Comparison of ENCODE assay signal across 21 cellular contexts in genomic region chr1:89322402-89322801, GRCh38. TPM values are rescaled to one million over a fixed set of nuclear protein-coding genes. Genes with fewer than 3 reads are reported as not detected.
"Had no signal": no experiment of that assay in that cellular context is flagged by ENCODE, and none has a peak within 500 bp of the region (broad histone marks: within the 10 kb centered on the region; RNA-seq: fewer than 3 reads in every experiment).

No MANE protein-coding gene starts in this region.

- H3K36me3 ChIP-seq: SJCRH30 had no signal

- H3K4me3 ChIP-seq: K562, SJCRH30 had no signal

- H3K9me3 ChIP-seq: SJCRH30 had no signal

- H3K4me1 ChIP-seq: SJCRH30 had no signal

- H3K27ac ChIP-seq: KMS-11, SJCRH30 had no signal

- H3K27me3 ChIP-seq: SJCRH30 had no signal

- DNase-seq: Kasumi-1, MM.1S, NCI-H1105, NCI-H1417, NCI-H1436 treated with DMSO at 0.1 percent for 48 hours, NCI-H1694, NCI-H187 treated with DMSO at 0.1 percent for 48 hours, NCI-H2029 treated with DMSO at 0.1 percent for 48 hours, NCI-H2171 treated with DMSO at 0.1 percent for 48 hours, NCI-H345, NCI-H446 treated with DMSO at 0.1 percent for 48 hours, NCI-H510A treated with DMSO at 0.1 percent for 48 hours, NCI-H526, RPMI8226, SHP77 treated with DMSO at 0.1 percent for 48 hours, SJCRH30 had no signal

- ATAC-seq: HepG2, K562, SK-N-SH treated with all-trans-retinoic acid at 6 μM for 48 hours had no signal

RNA-seq across cellular contexts. Expression of gene GBP6, which starts 41.5 kb away (rescaled TPM):
- total RNA-seq: HepG2, HT1080, K562, SJCRH30 had no signal

RNA-seq across cellular contexts. Expression of gene GBP5, which starts 49.7 kb away (rescaled TPM):
- total RNA-seq: HepG2 had no signal
